Comparison of ENCODE assay signal across 20 cellular contexts in the genomic region with DNA sequence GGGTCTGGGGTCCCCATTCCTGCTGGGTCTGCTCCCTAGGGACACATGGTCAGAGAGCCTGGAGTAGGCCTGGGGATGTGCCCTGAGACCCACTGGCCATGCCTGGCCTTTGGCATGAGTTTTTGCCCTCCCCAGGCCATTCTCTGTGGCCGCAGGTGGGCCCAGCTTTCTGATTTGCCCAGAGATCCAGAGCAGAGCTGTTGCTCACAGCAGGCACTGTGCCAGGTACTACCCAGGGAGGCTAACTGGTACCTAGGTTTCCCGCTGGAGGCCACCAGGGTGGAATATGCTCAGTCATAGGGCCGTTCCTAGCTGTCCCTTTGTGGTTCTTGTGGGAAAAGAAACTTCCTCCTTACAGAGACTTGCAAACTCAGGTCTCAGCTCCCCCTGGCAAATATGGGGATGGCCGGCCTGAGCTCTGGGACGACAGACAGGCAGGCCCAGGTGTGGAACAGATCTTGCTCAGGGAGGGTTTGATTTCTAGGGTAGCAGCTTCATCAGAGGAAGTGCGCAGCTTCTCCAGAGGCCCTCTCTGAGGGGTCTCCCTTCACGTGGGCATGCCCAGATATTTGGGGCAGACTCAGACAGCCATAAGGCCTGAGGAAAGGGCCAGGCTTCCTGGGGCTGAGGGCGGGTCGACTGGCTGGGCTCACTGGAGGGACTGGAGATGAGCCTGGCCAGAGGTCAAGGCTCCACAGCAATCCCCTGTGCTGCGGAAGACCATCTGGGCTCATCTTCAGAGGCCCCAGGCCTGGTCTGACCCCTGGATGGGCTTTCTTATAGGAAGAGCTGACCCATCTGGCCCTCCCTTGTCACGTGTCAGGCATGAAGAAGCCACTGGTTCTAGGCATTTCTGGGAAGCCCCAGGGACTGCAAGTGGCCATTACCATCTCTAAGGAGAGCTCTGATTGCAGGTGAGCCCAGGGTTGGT. TPM values are rescaled to one million over a fixed set of nuclear protein-coding genes. Genes with fewer than 3 reads are reported as not detected.
A peak's percentile ranks its signal among the peaks of the same experiment; 100 is the strongest.
DNase-seq lines count a peak whose midpoint lies in the region; ATAC-seq and TF ChIP-seq lines count a peak whose summit lies in the region.
"Had no signal": no experiment of that assay in that cellular context is flagged by ENCODE, and none has a peak within 500 bp of the region (broad histone marks: within the 10 kb centered on the region; RNA-seq: fewer than 3 reads in every experiment).

No MANE protein-coding gene starts in this region.

- BruUV-seq in Calu3 (replicated peaks; lab: Mats Ljungman, UMichigan): no TSS peak

- no peaks in the 10 kb centered on the region for H3K4me1 Mint-ChIP-seq in activated CD8-positive, alpha-beta memory T cell treated with anti-CD3 and anti-CD28 coated beads, Interleukin-2, amount 10 ng/mL, durations not matched to agents 7 days and 5 days
- H3K4me1 Mint-ChIP-seq in effector memory CD8-positive, alpha-beta T cell (ENCODE audit: low read depth in 2 of 2): no peaks in the 10 kb centered on the region
- H3K4me1 Mint-ChIP-seq in CD8-positive, alpha-beta memory T cell: no peaks in the 10 kb centered on the region
- H3K4me1 Mint-ChIP-seq in Calu3 (ENCODE audit: low read depth, unreplicated experiment): no peaks in the 10 kb centered on the region
- H3K4me1 Mint-ChIP-seq: activated naive CD8-positive, alpha-beta T cell treated with anti-CD3 and anti-CD28 coated beads, Interleukin-2, amount 50 U/mL, for 24 hours had no signal

- no peak overlapping the region for H3K27ac Mint-ChIP-seq in activated CD8-positive, alpha-beta memory T cell treated with anti-CD3 and anti-CD28 coated beads, Interleukin-2, amount 10 ng/mL, durations not matched to agents 7 days and 5 days
- H3K27ac Mint-ChIP-seq in effector memory CD8-positive, alpha-beta T cell: no peak overlapping the region
- H3K27ac Mint-ChIP-seq in CD8-positive, alpha-beta memory T cell: no peak overlapping the region
- no peak overlapping the region for H3K27ac Mint-ChIP-seq in Calu3 (ENCODE audit: unreplicated experiment)
- H3K27ac Mint-ChIP-seq: activated naive CD8-positive, alpha-beta T cell treated with anti-CD3 and anti-CD28 coated beads, Interleukin-2, amount 50 U/mL, for 24 hours; T-helper 2 cell treated with Interferon-gamma antibody and Interleukin-4, amounts not matched to agents 5 μg/mL and 100 μg/mL, for 36 hours had no signal

- H3K36me3 ChIP-seq in CD8-positive, alpha-beta memory T cell (ENCODE audit: insufficient read depth, low read length): no peaks in the 10 kb centered on the region
- H3K36me3 ChIP-seq: cardiac muscle cell, transverse colon had no signal

- H3K4me1 ChIP-seq in CD8-positive, alpha-beta memory T cell (ENCODE audit: insufficient read depth, low read length): no peaks in the 10 kb centered on the region
- H3K4me1 ChIP-seq: transverse colon had no signal

- H3K36me3 Mint-ChIP-seq in activated CD8-positive, alpha-beta memory T cell treated with anti-CD3 and anti-CD28 coated beads, Interleukin-2, amount 10 ng/mL, durations not matched to agents 7 days and 5 days: peaks cover 4% of the 10 kb centered on the region
- H3K36me3 Mint-ChIP-seq in effector memory CD8-positive, alpha-beta T cell (ENCODE audit: insufficient read depth): peaks cover 5% of the 10 kb centered on the region
- H3K36me3 Mint-ChIP-seq in CD8-positive, alpha-beta memory T cell: peaks cover 0 to 15% (median 9%) of the 10 kb centered on the region in 3 donors
- no peaks in the 10 kb centered on the region for H3K36me3 Mint-ChIP-seq in Calu3 (ENCODE audit: insufficient read depth, unreplicated experiment)

- H3K4me3 Mint-ChIP-seq in activated CD8-positive, alpha-beta memory T cell treated with anti-CD3 and anti-CD28 coated beads, Interleukin-2, amount 10 ng/mL, durations not matched to agents 7 days and 5 days: no peak overlapping the region
- no peak overlapping the region for H3K4me3 Mint-ChIP-seq in effector memory CD8-positive, alpha-beta T cell
- no peak overlapping the region for H3K4me3 Mint-ChIP-seq in CD8-positive, alpha-beta memory T cell
- no peak overlapping the region for H3K4me3 Mint-ChIP-seq in Calu3 (ENCODE audit: low read depth, unreplicated experiment)
- H3K4me3 Mint-ChIP-seq: activated naive CD8-positive, alpha-beta T cell treated with anti-CD3 and anti-CD28 coated beads, Interleukin-2, amount 50 U/mL, for 24 hours; T-helper 2 cell treated with Interferon-gamma antibody and Interleukin-4, amounts not matched to agents 5 μg/mL and 100 μg/mL, for 36 hours had no signal

- no peak for ATAC-seq in activated CD8-positive, alpha-beta memory T cell treated with anti-CD3 and anti-CD28 coated beads, Interleukin-2, amount 10 ng/mL, durations not matched to agents 7 days and 5 days
- no peak for ATAC-seq in omental fat pad (ENCODE audit: low FRiP score)
- no peak for ATAC-seq in effector memory CD8-positive, alpha-beta T cell (replicated peaks)
- ATAC-seq: activated naive CD8-positive, alpha-beta T cell treated with anti-CD3 and anti-CD28 coated beads, Interleukin-2, amount 50 U/mL, for 24 hours; left colon had no signal

- H3K9me3 Mint-ChIP-seq in activated CD8-positive, alpha-beta memory T cell treated with anti-CD3 and anti-CD28 coated beads, Interleukin-2, amount 10 ng/mL, durations not matched to agents 7 days and 5 days (ENCODE audit: low read depth): peaks cover 7% of the 10 kb centered on the region
- H3K9me3 Mint-ChIP-seq in effector memory CD8-positive, alpha-beta T cell: peaks cover 0 to 2% of the 10 kb centered on the region in 2 donors
- peaks cover 4 to 12% (median 10%) of the 10 kb centered on the region in 5 donors for H3K9me3 Mint-ChIP-seq in CD8-positive, alpha-beta memory T cell
- peaks cover 4% of the 10 kb centered on the region for H3K9me3 Mint-ChIP-seq in Calu3 (ENCODE audit: low read depth, unreplicated experiment)

- no peak overlapping the region for H3K4me3 ChIP-seq in HL-60 (replicated peaks; ENCODE audit: insufficient read depth, low read length)
- no peak overlapping the region for H3K4me3 ChIP-seq in NB4 (ENCODE audit: low read depth, low read length)
- no peak overlapping the region for H3K4me3 ChIP-seq in CD8-positive, alpha-beta memory T cell (ENCODE audit: low read length)
- H3K4me3 ChIP-seq: cardiac muscle cell, smooth muscle cell, transverse colon had no signal

- CTCF ChIA-PET in activated CD8-positive, alpha-beta memory T cell treated with anti-CD3 and anti-CD28 coated beads, Interleukin-2, amount 10 ng/mL, durations not matched to agents 7 days and 5 days (lab: Charles Lee): interaction anchor here (1.2 kb wide), 1 partner anchor 35 kb away, joined by 3 read pairs; no protein-coding TSS in a partner anchor
- CTCF ChIA-PET in CD8-positive, alpha-beta memory T cell (lab: Charles Lee): interaction anchor here (1.1 to 2.6 kb wide), 2 partner anchors 8 to 127 kb away, joined by 3 to 7 read pairs; no protein-coding TSS in a partner anchor
- CTCF ChIA-PET in Calu3 (lab: Charles Lee): no interaction called here

- peaks cover 2% of the 10 kb centered on the region for H3K27me3 Mint-ChIP-seq in activated CD8-positive, alpha-beta memory T cell treated with anti-CD3 and anti-CD28 coated beads, Interleukin-2, amount 10 ng/mL, durations not matched to agents 7 days and 5 days
- peaks cover 0 to 11% of the 10 kb centered on the region in 2 donors for H3K27me3 Mint-ChIP-seq in effector memory CD8-positive, alpha-beta T cell
- H3K27me3 Mint-ChIP-seq in CD8-positive, alpha-beta memory T cell: peaks cover 0 to 4% of the 10 kb centered on the region in 2 donors
- peaks cover 3% of the 10 kb centered on the region for H3K27me3 Mint-ChIP-seq in Calu3 (ENCODE audit: unreplicated experiment)

- DNase-seq in HL-60 (ENCODE audit: low read depth in 1 of 2, low spot score in 1 of 2) (peak in 1 of 2 experiments; percentile 91), NB4 (ENCODE audit: low read depth) (peak; percentile 77), omental fat pad (ENCODE audit: low spot score) (peak; percentile 9), Calu3 (no peak)
- DNase-seq in activated CD8-positive, alpha-beta memory T cell treated with anti-CD3 and anti-CD28 coated beads, Interleukin-2, amount 10 ng/mL, durations not matched to agents 7 days and 5 days: peak; percentile 29
- DNase-seq in effector memory CD8-positive, alpha-beta T cell: no peak
- DNase-seq in CD8-positive, alpha-beta memory T cell: no peak
- DNase-seq: activated CD4-positive, alpha-beta T cell treated with anti-CD3 and anti-CD28 coated beads, Interleukin-2, amount 50 U/mL, for 1 hour; activated naive CD8-positive, alpha-beta T cell treated with anti-CD3 and anti-CD28 coated beads, Interleukin-2, amount 50 U/mL, for 24 hours; effector memory CD4-positive, alpha-beta T cell; hypothalamus; left colon; NCI-H1105; NCI-H2171 treated with DMSO at 0.1 percent for 48 hours; NCI-H774; transverse colon had no signal

- TF ChIP-seq CTCF in HL-60 (IDR thresholded peaks at IDR 0.05; ENCODE audit: insufficient read depth, low read length) (no peak), NB4 (IDR thresholded peaks at IDR 0.05; ENCODE audit: low read depth, low read length) (no peak), omental fat pad (IDR thresholded peaks at IDR 0.05) (no peak), Calu3 (IDR thresholded peaks at IDR 0.05; ENCODE audit: unreplicated experiment) (no peak)

- no peak for TF ChIP-seq POLR2A in NB4 (IDR thresholded peaks at IDR 0.05; ENCODE audit: extremely low read depth, insufficient read length)

- peak overlapping the region; percentile 44 for H3K27ac ChIP-seq in HL-60 (replicated peaks)
- H3K27ac ChIP-seq in CD8-positive, alpha-beta memory T cell (ENCODE audit: low read depth, low read length): no peak overlapping the region
- H3K27ac ChIP-seq: C4-2B, cardiac muscle cell, transverse colon had no signal

- H3K27me3 ChIP-seq in HL-60 (ENCODE audit: insufficient read depth, poor library complexity, severe bottlenecking): no peaks in the 10 kb centered on the region
- no peaks in the 10 kb centered on the region for H3K27me3 ChIP-seq in CD8-positive, alpha-beta memory T cell (ENCODE audit: insufficient read depth, low read length, poor library complexity, severe bottlenecking)
- H3K27me3 ChIP-seq: cardiac muscle cell, transverse colon had no signal

- H3K9me3 ChIP-seq in CD8-positive, alpha-beta memory T cell (ENCODE audit: low read length): no peaks in the 10 kb centered on the region

- intact Hi-C loops in Calu3 (cut with micrococcal nuclease; ENCODE audit: unreplicated experiment): no loop called here

- POLR2A ChIA-PET in CD8-positive, alpha-beta memory T cell (lab: Charles Lee): interaction anchor here (0.5 kb wide), 1 partner anchor 1038 kb away, joined by 3 read pairs; no protein-coding TSS in a partner anchor

RNA-seq across cellular contexts. Expression of a gene that starts 28.0 kb away (rescaled TPM):
- 10 to 100 TPM; 91.3 to 91.7 TPM for total RNA-seq in activated CD8-positive, alpha-beta memory T cell treated with anti-CD3 and anti-CD28 coated beads, Interleukin-2, amount 10 ng/mL, durations not matched to agents 7 days and 5 days
- total RNA-seq in omental fat pad (10 to 100 TPM; 48.1 to 69.5 (median 62.5) TPM), Calu3 (2022) (64.5 and 71.1 TPM in 2 replicates)
- total RNA-seq in CD8-positive, alpha-beta memory T cell: 10 to 100 TPM; 67.1 to 67.4 TPM
- 49.0 TPM for polyA plus RNA-seq in CD8-positive, alpha-beta memory T cell

RNA-seq across cellular contexts. Expression of a gene that starts 29.5 kb away (rescaled TPM):
- total RNA-seq in activated CD8-positive, alpha-beta memory T cell treated with anti-CD3 and anti-CD28 coated beads, Interleukin-2, amount 10 ng/mL, durations not matched to agents 7 days and 5 days: 10 to 100 TPM; 69.3 to 70.3 TPM
- total RNA-seq in omental fat pad (10 to 100 TPM; 37.6 to 78.0 (median 53.6) TPM), Calu3 (2022) (35.2 and 44.2 TPM in 2 replicates)
- total RNA-seq in CD8-positive, alpha-beta memory T cell: 10 to 100 TPM; 32.9 to 35.9 TPM
- 108 TPM for polyA plus RNA-seq in CD8-positive, alpha-beta memory T cell

RNA-seq across cellular contexts. Expression of a gene that starts 56.4 kb away (rescaled TPM):
- 10 to 100 TPM; 47.8 to 56.3 TPM for total RNA-seq in activated CD8-positive, alpha-beta memory T cell treated with anti-CD3 and anti-CD28 coated beads, Interleukin-2, amount 10 ng/mL, durations not matched to agents 7 days and 5 days
- total RNA-seq in omental fat pad (10 to 100 TPM; 29.8 to 51.7 (median 45.5) TPM), Calu3 (2022) (49.5 and 50.4 TPM in 2 replicates)
- total RNA-seq in CD8-positive, alpha-beta memory T cell: 10 to 100 TPM; 56.3 to 60.0 TPM
- 16.4 TPM for polyA plus RNA-seq in CD8-positive, alpha-beta memory T cell

Comparison
In these comparisons a context has a peak if more than half of its experiments do, and no peak if none do; other contexts are left out.
1. DNase-seq: peak in NB4 (single experiment), activated CD8-positive, alpha-beta memory T cell treated with anti-CD3 and anti-CD28 coated beads, Interleukin-2, amount 10 ng/mL, durations not matched to agents 7 days and 5 days (single experiment) and omental fat pad (single experiment); none in effector memory CD8-positive, alpha-beta T cell (0 of 3), CD8-positive, alpha-beta memory T cell (0 of 5) and Calu3 (single experiment).